In the genomic region with DNA sequence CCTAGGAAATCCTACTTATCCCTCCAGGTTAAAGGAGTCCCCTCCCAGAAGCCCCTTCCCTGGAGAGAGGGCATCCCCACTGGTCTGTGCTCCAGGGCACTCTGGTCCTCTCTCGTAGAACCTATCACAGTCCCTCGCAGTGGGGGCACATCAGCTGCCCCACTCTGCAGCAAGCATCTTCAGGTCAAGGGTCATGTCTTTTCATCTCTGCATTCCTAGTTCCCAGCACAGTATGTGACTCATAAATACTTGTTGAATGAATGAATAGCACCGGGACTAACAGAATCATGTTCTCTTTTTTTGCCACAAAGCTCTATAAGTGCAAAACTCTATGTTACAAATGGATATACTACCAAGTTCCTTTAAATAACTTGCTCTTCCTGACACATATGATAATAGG, we compare ENCODE assay signal across 1 cellular context.
A peak's percentile ranks its signal among the peaks of the same experiment; 100 is the strongest.
TF ChIP-seq lines count a peak whose summit lies in the region.

No MANE protein-coding gene starts in this region.

TF ChIP-seq in IMR-90, 13 proteins besides CTCF, POLR2A, EP300 and RAD21 (continued from another document):
- TF ChIP-seq, protein P1, sequence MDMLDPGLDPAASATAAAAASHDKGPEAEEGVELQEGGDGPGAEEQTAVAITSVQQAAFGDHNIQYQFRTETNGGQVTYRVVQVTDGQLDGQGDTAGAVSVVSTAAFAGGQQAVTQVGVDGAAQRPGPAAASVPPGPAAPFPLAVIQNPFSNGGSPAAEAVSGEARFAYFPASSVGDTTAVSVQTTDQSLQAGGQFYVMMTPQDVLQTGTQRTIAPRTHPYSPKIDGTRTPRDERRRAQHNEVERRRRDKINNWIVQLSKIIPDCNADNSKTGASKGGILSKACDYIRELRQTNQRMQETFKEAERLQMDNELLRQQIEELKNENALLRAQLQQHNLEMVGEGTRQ (IDR thresholded peaks at IDR 0.05; ENCODE audit: low read depth, low read length) = 0 out of 2 replicates have a peak, but pooled peaks have one; percentile 4
- TF ChIP-seq MAFK (IDR thresholded peaks at IDR 0.05; ENCODE audit: low read depth, low read length) = no peak
- TF ChIP-seq FOS (IDR thresholded peaks at IDR 0.05; ENCODE audit: low read depth, low read length) = peak; percentile 74
